8 cellular contexts compared by ENCODE assay signal in the genomic region with DNA sequence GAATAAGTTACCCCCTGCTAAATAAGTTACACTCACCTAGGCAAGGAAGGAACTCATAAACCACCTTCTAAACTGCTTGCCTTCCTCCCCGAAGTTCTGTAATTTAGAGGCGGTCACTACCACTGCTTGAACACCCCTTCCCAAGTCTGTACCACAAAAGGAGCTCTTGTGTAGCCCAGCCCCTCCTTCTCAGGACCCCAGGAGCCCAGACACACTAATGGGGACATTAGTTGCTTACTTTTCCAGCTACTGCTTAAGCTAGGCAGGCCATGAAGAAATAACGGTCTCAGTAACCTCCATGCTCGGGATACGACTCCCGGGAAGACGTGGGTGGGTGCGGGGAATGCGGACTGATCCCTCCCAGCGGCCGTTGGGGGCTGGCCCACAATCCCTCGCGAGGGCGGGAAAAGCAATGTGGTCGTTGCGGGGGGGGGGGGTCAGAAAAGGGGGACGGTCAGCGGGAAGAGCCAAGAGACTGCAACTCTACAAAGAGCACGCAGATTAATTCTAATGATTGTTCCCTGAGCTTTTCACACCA. TPM values are rescaled to one million over a fixed set of nuclear protein-coding genes. Genes with fewer than 3 reads are reported as not detected.
DNase-seq lines count a peak whose midpoint lies in the region; ATAC-seq and TF ChIP-seq lines count a peak whose summit lies in the region.

A gene with protein sequence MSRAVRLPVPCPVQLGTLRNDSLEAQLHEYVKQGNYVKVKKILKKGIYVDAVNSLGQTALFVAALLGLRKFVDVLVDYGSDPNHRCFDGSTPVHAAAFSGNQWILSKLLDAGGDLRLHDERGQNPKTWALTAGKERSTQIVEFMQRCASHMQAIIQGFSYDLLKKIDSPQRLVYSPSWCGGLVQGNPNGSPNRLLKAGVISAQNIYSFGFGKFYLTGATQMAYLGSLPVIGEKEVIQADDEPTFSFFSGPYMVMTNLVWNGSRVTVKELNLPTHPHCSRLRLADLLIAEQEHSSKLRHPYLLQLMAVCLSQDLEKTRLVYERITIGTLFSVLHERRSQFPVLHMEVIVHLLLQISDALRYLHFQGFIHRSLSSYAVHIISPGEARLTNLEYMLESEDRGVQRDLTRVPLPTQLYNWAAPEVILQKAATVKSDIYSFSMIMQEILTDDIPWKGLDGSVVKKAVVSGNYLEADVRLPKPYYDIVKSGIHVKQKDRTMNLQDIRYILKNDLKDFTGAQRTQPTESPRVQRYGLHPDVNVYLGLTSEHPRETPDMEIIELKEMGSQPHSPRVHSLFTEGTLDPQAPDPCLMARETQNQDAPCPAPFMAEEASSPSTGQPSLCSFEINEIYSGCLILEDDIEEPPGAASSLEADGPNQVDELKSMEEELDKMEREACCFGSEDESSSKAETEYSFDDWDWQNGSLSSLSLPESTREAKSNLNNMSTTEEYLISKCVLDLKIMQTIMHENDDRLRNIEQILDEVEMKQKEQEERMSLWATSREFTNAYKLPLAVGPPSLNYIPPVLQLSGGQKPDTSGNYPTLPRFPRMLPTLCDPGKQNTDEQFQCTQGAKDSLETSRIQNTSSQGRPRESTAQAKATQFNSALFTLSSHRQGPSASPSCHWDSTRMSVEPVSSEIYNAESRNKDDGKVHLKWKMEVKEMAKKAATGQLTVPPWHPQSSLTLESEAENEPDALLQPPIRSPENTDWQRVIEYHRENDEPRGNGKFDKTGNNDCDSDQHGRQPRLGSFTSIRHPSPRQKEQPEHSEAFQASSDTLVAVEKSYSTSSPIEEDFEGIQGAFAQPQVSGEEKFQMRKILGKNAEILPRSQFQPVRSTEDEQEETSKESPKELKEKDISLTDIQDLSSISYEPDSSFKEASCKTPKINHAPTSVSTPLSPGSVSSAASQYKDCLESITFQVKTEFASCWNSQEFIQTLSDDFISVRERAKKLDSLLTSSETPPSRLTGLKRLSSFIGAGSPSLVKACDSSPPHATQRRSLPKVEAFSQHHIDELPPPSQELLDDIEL (N-terminal part only) (minus strand): TSS at position 345 of the 538 bp plus-strand sequence. CDS start 40,044 bp downstream, outside the sequence.

- H3K4me2 ChIP-seq in fibroblast of lung (ENCODE audit: extremely low read depth, insufficient read depth, low read length): peak within 1 kb of the TSS; percentile 64

- H3K4me3 ChIP-seq in GM08714 (ENCODE audit: low read length): peak within 1 kb of the TSS; percentile 72
- H3K4me3 ChIP-seq in RWPE2 (ENCODE audit: severe bottlenecking): peak within 1 kb of the TSS; percentile 57
- peak within 1 kb of the TSS; percentile 43 to 77 (median 68) for H3K4me3 ChIP-seq in fibroblast of lung (replicated peaks in 1 of 4; ENCODE audit: control extremely low read depth in 1 of 4, insufficient read depth in 1 of 4, low read depth in 3 of 4, low read length in 4 of 4)
- peak within 1 kb of the TSS; percentile 86 for H3K4me3 ChIP-seq in rectal smooth muscle tissue (ENCODE audit: low read length)

- H3K9ac ChIP-seq in fibroblast of lung (ENCODE audit: insufficient read depth, low read length) (peak within 1 kb of the TSS; percentile 46), rectal smooth muscle tissue (ENCODE audit: low read length) (peak within 1 kb of the TSS; percentile 61)

- H3K9me3 ChIP-seq in RWPE2 (ENCODE audit: severe bottlenecking) (no peaks in the 10 kb centered on the region), fibroblast of lung (ENCODE audit: control insufficient read depth, insufficient read depth, low read depth, low read length) (no peaks in the 10 kb centered on the region)

- H2AFZ ChIP-seq in fibroblast of lung (ENCODE audit: low read length): peak within 1 kb of the TSS; percentile 93

- H3K36me3 ChIP-seq in RWPE2 (ENCODE audit: low read depth) (peaks cover 20% of the 10 kb centered on the region), fibroblast of lung (ENCODE audit: control insufficient read depth, insufficient read depth, low read length) (no peaks in the 10 kb centered on the region), rectal smooth muscle tissue (ENCODE audit: control insufficient read depth, insufficient read depth, low read length) (no peaks in the 10 kb centered on the region)

- DNase-seq in RWPE2 (ENCODE audit: low spot score) (no peak), fibroblast of lung (ENCODE audit: low read depth in 2 of 2) (no peak), globus pallidus (ENCODE audit: low spot score) (no peak), GM03348 (ENCODE audit: low spot score) (no peak)
- DNase-seq in activated effector memory CD4-positive, alpha-beta T cell treated with Interleukin-2 at 50 U/mL for 16 hours: no peak

- no peaks in the 10 kb centered on the region for H3K27me3 ChIP-seq in RWPE2 (ENCODE audit: insufficient read depth, poor library complexity, severe bottlenecking)
- H3K27me3 ChIP-seq in fibroblast of lung (ENCODE audit: control insufficient read depth, insufficient read depth, low read length): no peaks in the 10 kb centered on the region
- no peaks in the 10 kb centered on the region for H3K27me3 ChIP-seq in rectal smooth muscle tissue (ENCODE audit: control insufficient read depth, insufficient read depth, low read length)

- no peak for ATAC-seq in RWPE2 (ENCODE audit: low read depth)
- no peak for ATAC-seq in HG02588 (IDR thresholded peaks at IDR 0.05; ENCODE audit: unreplicated experiment)

- no peaks in the 10 kb centered on the region for H4K20me1 ChIP-seq in fibroblast of lung (ENCODE audit: control insufficient read depth, extremely low read depth, insufficient read depth, low read length)

- H3K4me1 ChIP-seq in RWPE2 (ENCODE audit: insufficient read depth, poor library complexity, severe bottlenecking) (peaks cover 12% of the 10 kb centered on the region), fibroblast of lung (ENCODE audit: control insufficient read depth, extremely low read depth, insufficient read depth, low read length) (no peaks in the 10 kb centered on the region), rectal smooth muscle tissue (ENCODE audit: control insufficient read depth, insufficient read depth, low read length) (peaks cover 12% of the 10 kb centered on the region)

- TF ChIP-seq CTCF in RWPE2 (IDR thresholded peaks at IDR 0.05; ENCODE audit: poor library complexity, severe bottlenecking) (no peak), fibroblast of lung (conservative IDR thresholded peaks at IDR 0.05 in 1 of 2, IDR thresholded peaks at IDR 0.05 in 1 of 2; ENCODE audit: low read depth in 1 of 2, low read length in 2 of 2) (no peak)

- peaks cover 2% of the 10 kb centered on the region for H3K79me2 ChIP-seq in fibroblast of lung (ENCODE audit: control insufficient read depth, insufficient read depth, low read length)

- H3K27ac ChIP-seq in RWPE2 (ENCODE audit: poor library complexity, severe bottlenecking) (peak within 1 kb of the TSS; percentile 69), fibroblast of lung (ENCODE audit: insufficient read depth, low read length) (peak within 1 kb of the TSS; percentile 66), rectal smooth muscle tissue (ENCODE audit: low read depth, low read length) (peak within 1 kb of the TSS; percentile 89)

RNA-seq across cellular contexts. Expression of the gene that starts here (rescaled TPM):
- under 0.01 TPM in 2 replicates for total RNA-seq in fibroblast of lung
- 0.01 and 0.03 TPM in 2 replicates for polyA plus RNA-seq in fibroblast of lung
- polyA plus RNA-seq in fibroblast of lung (2012): 0.17 TPM in 1 of 2 replicates, not detected in the other
- polyA minus RNA-seq in fibroblast of lung (ENCODE audit: low replicate concordance): not detected in 2 replicates
